6 cellular contexts compared by ENCODE assay signal in the genomic region with DNA sequence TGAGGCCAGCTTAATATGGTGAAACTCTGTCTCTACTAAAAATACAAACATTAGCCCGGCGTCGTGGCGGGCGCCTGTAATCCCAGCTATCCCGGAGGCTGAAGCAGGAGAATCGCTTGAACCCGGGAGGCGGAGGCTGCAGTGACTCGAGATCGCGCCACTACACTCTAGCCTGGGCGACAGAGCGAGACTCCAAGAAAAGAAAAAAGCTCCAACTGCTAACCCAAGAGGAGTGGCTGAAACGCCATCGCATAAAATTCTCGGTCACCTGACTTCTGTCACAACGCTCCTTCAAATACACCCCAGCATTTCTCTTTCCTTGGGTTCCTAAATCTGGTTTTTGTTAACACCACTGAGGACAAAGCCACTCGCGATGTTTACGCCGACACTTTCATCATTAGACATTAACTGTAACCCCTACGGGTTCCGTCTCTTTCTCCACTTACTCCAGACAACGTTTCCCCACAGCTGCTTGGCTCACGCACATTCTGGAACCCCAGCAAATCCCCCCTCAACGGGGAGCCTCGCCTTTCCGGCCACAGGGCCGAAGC.
DNase-seq lines count a peak whose midpoint lies in the region; ATAC-seq and TF ChIP-seq lines count a peak whose summit lies in the region.

No MANE protein-coding gene starts in this region.

- peak overlapping the region; percentile 84 for H3K4me3 ChIP-seq in brain microvascular endothelial cell (ENCODE audit: low read depth, low read length)

- H3K4me1 Mint-ChIP-seq in nephron, result peaks cover 47% of the 10 kb centered on the region

- peak overlapping the region; percentile 99 to 100 (median 100) for H3K27ac Mint-ChIP-seq in nephron

- H3K27me3 Mint-ChIP-seq in nephron (ENCODE audit: low read depth), result no peaks in the 10 kb centered on the region

- in situ Hi-C loops in brain microvascular endothelial cell (cut with HindIII; ENCODE audit: low pct_ligation_motif_present, low sequenced_read_pairs), result no loop called here

- no peak for DNase-seq in brain microvascular endothelial cell
- no peak for DNase-seq in AG08395 (ENCODE audit: low spot score)
- no peak for DNase-seq in AG08396 (ENCODE audit: low spot score)

- TF ChIP-seq CTCF in brain microvascular endothelial cell (IDR thresholded peaks at IDR 0.05; ENCODE audit: low read depth, low read length, missing control alignments) (no peak), nephron (IDR thresholded peaks at IDR 0.05; ENCODE audit: unreplicated experiment in 3 of 3) (no peak)

- H3K9me3 Mint-ChIP-seq in nephron, result peaks cover 3% of the 10 kb centered on the region

- peak overlapping the region; percentile 98 for H3K27ac ChIP-seq in brain microvascular endothelial cell

- H3K36me3 ChIP-seq in brain microvascular endothelial cell (replicated peaks), result peaks cover 35% of the 10 kb centered on the region

- ATAC-seq in GM18867 (IDR thresholded peaks at IDR 0.05; ENCODE audit: unreplicated experiment) (peak; percentile 6), HG03520 (IDR thresholded peaks at IDR 0.05; ENCODE audit: unreplicated experiment) (peak; percentile 5)

- peaks cover 35% of the 10 kb centered on the region for H3K36me3 Mint-ChIP-seq in nephron (ENCODE audit: low read depth)

- H3K4me3 Mint-ChIP-seq in nephron, result peak overlapping the region; percentile 92 to 100 (median 99)

- H3K27me3 ChIP-seq in brain microvascular endothelial cell (replicated peaks), result no peaks in the 10 kb centered on the region
